Comparison of ENCODE assay signal across 9 cellular contexts in genomic region chr22:35330258-35330861, GRCh38. TPM values are rescaled to one million over a fixed set of nuclear protein-coding genes. Genes with fewer than 3 reads are reported as not detected.
A peak's percentile ranks its signal among the peaks of the same experiment; 100 is the strongest.
DNase-seq lines count a peak whose midpoint lies in the region; ATAC-seq and TF ChIP-seq lines count a peak whose summit lies in the region.
"Had no signal": no experiment of that assay in that cellular context is flagged by ENCODE, and none has a peak within 500 bp of the region (broad histone marks: within the 10 kb centered on the region; RNA-seq: fewer than 3 reads in every experiment).

No MANE protein-coding gene starts in this region.

- intact Hi-C loops in naive thymus-derived CD4-positive, alpha-beta T cell (cut with micrococcal nuclease) = loop anchor here (1.0 to 2.0 kb wide), 3 partner anchors 30 to 74 kb away; partner anchors contain the start of genes HMGXB4 (in 1 of the 2) and TOM1 (in 1 of the 2)
- intact Hi-C loops in tibial artery (cut with DNase I; ENCODE audit: low total_unique reads) = no loop called here

- H3K79me2 ChIP-seq in smooth muscle cell (ENCODE audit: low read depth) = no peaks in the 10 kb centered on the region

- H3K27ac ChIP-seq in duodenal mucosa (ENCODE audit: low read depth, low read length) (peak overlapping the region; percentile 36), tibial artery (no peak overlapping the region), smooth muscle cell (ENCODE audit: low read depth) (no peak overlapping the region)
- H3K27ac ChIP-seq in naive thymus-derived CD4-positive, alpha-beta T cell (ENCODE audit: low read depth, low read length) = peak overlapping the region; percentile 34
- H3K27ac ChIP-seq: KMS-11 had no signal

- no peak overlapping the region for H3K4me2 ChIP-seq in smooth muscle cell
- H3K4me2 ChIP-seq: KMS-11 had no signal

- H3K4me3 Mint-ChIP-seq in IgD-negative memory B cell = peak overlapping the region in 2 of 4 donors; percentile 34 to 67
- H3K4me3 Mint-ChIP-seq in naive thymus-derived CD4-positive, alpha-beta T cell = peak overlapping the region; percentile 61 to 80 (median 73)

- peak; percentile 51 for DNase-seq in activated CD4-positive, CD25-positive, alpha-beta regulatory T cell treated with anti-CD3 and anti-CD28 coated beads, Interleukin-2, amount 50 U/mL, for 72 hours
- DNase-seq in naive thymus-derived CD4-positive, alpha-beta T cell = peak in 8 of 9 donors; percentile 33 to 57 (median 46)
- DNase-seq in tibial artery = peak; percentile 85 to 88
- no peak for DNase-seq in smooth muscle cell (lab: John Stamatoyannopoulos, UW; ENCODE audit: unreplicated experiment)
- DNase-seq in DMS 273 treated with DMSO at 0.1 percent for 48 hours (lab: John Stamatoyannopoulos, UW) = no peak

- no peak overlapping the region for H2AFZ ChIP-seq in smooth muscle cell (ENCODE audit: low read depth)

- no peaks in the 10 kb centered on the region for H3K27me3 Mint-ChIP-seq in IgD-negative memory B cell
- no peaks in the 10 kb centered on the region for H3K27me3 Mint-ChIP-seq in naive thymus-derived CD4-positive, alpha-beta T cell

- no peaks in the 10 kb centered on the region for H3K9me3 Mint-ChIP-seq in IgD-negative memory B cell
- no peaks in the 10 kb centered on the region for H3K9me3 Mint-ChIP-seq in naive thymus-derived CD4-positive, alpha-beta T cell

- H4K20me1 ChIP-seq in smooth muscle cell (ENCODE audit: low read depth) = no peaks in the 10 kb centered on the region

- CTCF ChIA-PET in naive thymus-derived CD4-positive, alpha-beta T cell (lab: Charles Lee) = interaction anchor here (0.6 to 1.0 kb wide), 5 partner anchors 24 to 1025 kb away, joined by 3 to 6 read pairs (median 3); partner anchors contain the start of gene TOM1

- POLR2A ChIA-PET in naive thymus-derived CD4-positive, alpha-beta T cell (lab: Charles Lee) = interaction anchor here (0.7 to 2.6 kb wide), 9 partner anchors 14 to 909 kb away, joined by 3 to 21 read pairs (median 4); partner anchors contain the start of genes APOL2, HMGXB4 and TOM1

- H3K27me3 ChIP-seq in duodenal mucosa (ENCODE audit: control insufficient read depth in 1 of 2, insufficient read depth in 2 of 2, low read length in 2 of 2) (no peaks in the 10 kb centered on the region), tibial artery (no peaks in the 10 kb centered on the region), smooth muscle cell (ENCODE audit: low read depth) (no peaks in the 10 kb centered on the region)
- H3K27me3 ChIP-seq in naive thymus-derived CD4-positive, alpha-beta T cell (ENCODE audit: control insufficient read depth in 2 of 2, insufficient read depth in 2 of 2, low read length in 2 of 2) = no peaks in the 10 kb centered on the region

- no peaks in the 10 kb centered on the region for H3F3A ChIP-seq in smooth muscle cell (ENCODE audit: low read depth)

- peak overlapping the region in 2 of 3 donors; percentile 78 to 92 for H3K27ac Mint-ChIP-seq in IgD-negative memory B cell
- peak overlapping the region; percentile 84 to 92 (median 90) for H3K27ac Mint-ChIP-seq in naive thymus-derived CD4-positive, alpha-beta T cell

- peak; percentile 74 for ATAC-seq in naive thymus-derived CD4-positive, alpha-beta T cell
- no peak for ATAC-seq in HG03045 (IDR thresholded peaks at IDR 0.05; ENCODE audit: unreplicated experiment)

- 38% methylated on average over 16 of the region's 16 CpGs for WGBS in smooth muscle cell (ENCODE audit: low lambda C conversion rate)

- H3K9me3 ChIP-seq in duodenal mucosa (ENCODE audit: control insufficient read depth in 1 of 2, low read length in 2 of 2) (no peaks in the 10 kb centered on the region), tibial artery (no peaks in the 10 kb centered on the region), smooth muscle cell (replicated peaks; ENCODE audit: low read depth) (no peaks in the 10 kb centered on the region)
- H3K9me3 ChIP-seq in naive thymus-derived CD4-positive, alpha-beta T cell (ENCODE audit: control insufficient read depth in 2 of 3, low read length in 3 of 3) = no peaks in the 10 kb centered on the region

- H3K4me3 ChIP-seq in duodenal mucosa (ENCODE audit: low read depth in 1 of 2, low read length in 2 of 2) = no peak overlapping the region
- H3K4me3 ChIP-seq in naive thymus-derived CD4-positive, alpha-beta T cell (ENCODE audit: low read length) = peak overlapping the region; percentile 13
- no peak overlapping the region for H3K4me3 ChIP-seq in tibial artery
- no peak overlapping the region for H3K4me3 ChIP-seq in smooth muscle cell

- peaks cover 4 to 11% (median 7%) of the 10 kb centered on the region in 3 donors for H3K4me1 Mint-ChIP-seq in IgD-negative memory B cell
- peaks cover 12 to 38% (median 23%) of the 10 kb centered on the region in 7 donors for H3K4me1 Mint-ChIP-seq in naive thymus-derived CD4-positive, alpha-beta T cell

- peaks cover 54 to 78% of the 10 kb centered on the region in 2 donors for H3K36me3 ChIP-seq in duodenal mucosa (ENCODE audit: control insufficient read depth in 1 of 2, insufficient read depth in 2 of 2, low read length in 2 of 2)
- H3K36me3 ChIP-seq in naive thymus-derived CD4-positive, alpha-beta T cell (ENCODE audit: control insufficient read depth in 2 of 3, insufficient read depth in 3 of 3, low read length in 3 of 3) = peaks cover 4 to 77% (median 22%) of the 10 kb centered on the region in 3 experiments
- H3K36me3 ChIP-seq in tibial artery = peaks cover 90 to 97% (median 92%) of the 10 kb centered on the region in 3 donors
- H3K36me3 ChIP-seq in smooth muscle cell (ENCODE audit: low read depth) = peaks cover 14% of the 10 kb centered on the region

- H3K9ac ChIP-seq in duodenal mucosa (ENCODE audit: low read depth in 1 of 2, low read length in 2 of 2) = no peak overlapping the region
- no peak overlapping the region for H3K9ac ChIP-seq in smooth muscle cell (ENCODE audit: low read depth)
- H3K9ac ChIP-seq: KMS-11 had no signal

- TF ChIP-seq CTCF in tibial artery (IDR thresholded peaks at IDR 0.05) (no peak), smooth muscle cell (IDR thresholded peaks at IDR 0.05; ENCODE audit: borderline replicate concordance, insufficient read depth, poor library complexity, severe bottlenecking) (no peak)

- H3K36me3 Mint-ChIP-seq in IgD-negative memory B cell = peaks cover 1% of the 10 kb centered on the region
- H3K36me3 Mint-ChIP-seq in naive thymus-derived CD4-positive, alpha-beta T cell = peaks cover 4 to 56% (median 14%) of the 10 kb centered on the region in 5 donors

- H3K4me1 ChIP-seq in duodenal mucosa (ENCODE audit: control insufficient read depth in 1 of 2, insufficient read depth in 2 of 2, low read length in 2 of 2) = peaks cover 6 to 7% of the 10 kb centered on the region in 2 donors
- peaks cover 22 to 23% of the 10 kb centered on the region in 2 donors for H3K4me1 ChIP-seq in naive thymus-derived CD4-positive, alpha-beta T cell (ENCODE audit: control insufficient read depth in 2 of 2, insufficient read depth in 2 of 2, low read length in 2 of 2)
- H3K4me1 ChIP-seq in tibial artery = no peaks in the 10 kb centered on the region
- no peaks in the 10 kb centered on the region for H3K4me1 ChIP-seq in smooth muscle cell (ENCODE audit: low read depth)

RNA-seq across cellular contexts. Expression of gene TOM1, which starts 30.7 kb away (rescaled TPM):
- 23.1 TPM for polyA plus RNA-seq in IgD-negative memory B cell
- 100 to 1,000 TPM in 2 of 5 experiments, 10 to 100 TPM in 3; 36.5 to 225 (median 62.1) TPM for total RNA-seq in naive thymus-derived CD4-positive, alpha-beta T cell
- polyA plus RNA-seq in naive thymus-derived CD4-positive, alpha-beta T cell = 10 to 100 TPM; 32.3 to 45.6 TPM
- total RNA-seq in smooth muscle cell = 109 and 127 TPM in 2 replicates
- 73.0 and 86.1 TPM in 2 replicates for polyA plus RNA-seq in smooth muscle cell

RNA-seq across cellular contexts. Expression of gene HMOX1, which starts 50.5 kb away (rescaled TPM):
- polyA plus RNA-seq in IgD-negative memory B cell (28.7 TPM), smooth muscle cell (7.7 and 9.8 TPM in 2 replicates)
- total RNA-seq in naive thymus-derived CD4-positive, alpha-beta T cell = 10 to 100 TPM in 1 of 5 experiments, 1 to 10 TPM in 3, under 1 TPM in 1; 0.92 to 54.0 (median 6.6) TPM
- polyA plus RNA-seq in naive thymus-derived CD4-positive, alpha-beta T cell = under 1 TPM; 0.14 to 0.19 TPM
- 11.7 and 13.7 TPM in 2 replicates for total RNA-seq in smooth muscle cell

Comparison
In these comparisons a context has a peak if more than half of its experiments do, and no peak if none do; other contexts are left out.
1. DNase-seq: peak in activated CD4-positive, CD25-positive, alpha-beta regulatory T cell treated with anti-CD3 and anti-CD28 coated beads, Interleukin-2, amount 50 U/mL, for 72 hours (single experiment), naive thymus-derived CD4-positive, alpha-beta T cell (8 of 9) and tibial artery (2 of 2); none in smooth muscle cell (single experiment) and DMS 273 treated with DMSO at 0.1 percent for 48 hours (single experiment).
2. H3K27ac ChIP-seq: peak in duodenal mucosa (single experiment) and naive thymus-derived CD4-positive, alpha-beta T cell (single experiment); none in tibial artery (0 of 2) and smooth muscle cell (single experiment).